Comparison of ENCODE assay signal across 1 cellular context in genomic region chr4:82886145-82886942, GRCh38.
A peak's percentile ranks its signal among the peaks of the same experiment; 100 is the strongest.
TF ChIP-seq lines count a peak whose summit lies in the region.

No MANE protein-coding gene starts in this region.

TF ChIP-seq in HepG2, 621 proteins besides CTCF, POLR2A, EP300 and RAD21 (continued from another document):
- TF ChIP-seq ZNF691 (CRISPR knock-in tag; IDR thresholded peaks at IDR 0.05; ENCODE audit: borderline replicate concordance, low read depth) (peak; percentile 94), ZNF646 (CRISPR knock-in tag; IDR thresholded peaks at IDR 0.05) (no peak), ZNF569 (CRISPR knock-in tag; IDR thresholded peaks at IDR 0.05; ENCODE audit: borderline replicate concordance) (no peak), ARHGAP35 (CRISPR knock-in tag; IDR thresholded peaks at IDR 0.05; ENCODE audit: borderline replicate concordance) (no peak), ZNF136 (CRISPR knock-in tag; IDR thresholded peaks at IDR 0.05; ENCODE audit: low read depth) (no peak), ZNF503 (CRISPR knock-in tag; IDR thresholded peaks at IDR 0.05) (no peak), MTA3 (CRISPR knock-in tag; IDR thresholded peaks at IDR 0.05) (no peak), ZNF552 (CRISPR knock-in tag; IDR thresholded peaks at IDR 0.05; ENCODE audit: borderline replicate concordance) (no peak), ZNF44 (CRISPR knock-in tag; IDR thresholded peaks at IDR 0.05) (no peak), CHD4 (IDR thresholded peaks at IDR 0.05; ENCODE audit: borderline replicate concordance, low read length) (no peak), SETDB1 (CRISPR knock-in tag; IDR thresholded peaks at IDR 0.05; ENCODE audit: borderline replicate concordance) (no peak), ZNF772 (CRISPR knock-in tag; IDR thresholded peaks at IDR 0.05) (no peak), NFE2 (CRISPR knock-in tag; IDR thresholded peaks at IDR 0.05) (no peak), ZNF766 (CRISPR knock-in tag; IDR thresholded peaks at IDR 0.05; ENCODE audit: borderline replicate concordance) (no peak), CREB1 (IDR thresholded peaks at IDR 0.05) (0 out of 2 replicates have a peak, but pooled peaks have one; percentile 9), CREB1 (CRISPR knock-in tag; IDR thresholded peaks at IDR 0.05) (peak; percentile 60), TAF15 (IDR thresholded peaks at IDR 0.05; ENCODE audit: low read depth, low read length, poor library complexity, severe bottlenecking) (no peak), ZC3H4 (CRISPR knock-in tag; IDR thresholded peaks at IDR 0.05; ENCODE audit: borderline replicate concordance) (no peak), ZNF121 (CRISPR knock-in tag; IDR thresholded peaks at IDR 0.05) (no peak), ZBTB26 (CRISPR knock-in tag; IDR thresholded peaks at IDR 0.05; ENCODE audit: borderline replicate concordance) (no peak), ZNF615 (CRISPR knock-in tag; IDR thresholded peaks at IDR 0.05; ENCODE audit: borderline replicate concordance) (no peak), ZFYVE20 (CRISPR knock-in tag; IDR thresholded peaks at IDR 0.05; ENCODE audit: borderline replicate concordance, low read depth) (no peak), NFAT5 (CRISPR knock-in tag; IDR thresholded peaks at IDR 0.05) (no peak), TFAP4 (IDR thresholded peaks at IDR 0.05; ENCODE audit: borderline replicate concordance, low read depth) (no peak), GATA4 (IDR thresholded peaks at IDR 0.05; ENCODE audit: borderline replicate concordance, low read depth) (no peak), TCF12 (IDR thresholded peaks at IDR 0.05) (no peak), TCF12 (CRISPR knock-in tag; IDR thresholded peaks at IDR 0.05) (no peak), GATAD1 (CRISPR knock-in tag; IDR thresholded peaks at IDR 0.05) (no peak), ZNF652 (CRISPR knock-in tag; IDR thresholded peaks at IDR 0.05; ENCODE audit: borderline replicate concordance, low read depth) (peak; percentile 72)
